Comparison of ENCODE assay signal across 14 cellular contexts in genomic region chr4:183362916-183363542, GRCh38. TPM values are rescaled to one million over a fixed set of nuclear protein-coding genes. Genes with fewer than 3 reads are reported as not detected.
DNase-seq lines count a peak whose midpoint lies in the region; ATAC-seq and TF ChIP-seq lines count a peak whose summit lies in the region.
"Had no signal": no experiment of that assay in that cellular context is flagged by ENCODE, and none has a peak within 500 bp of the region (broad histone marks: within the 10 kb centered on the region; RNA-seq: fewer than 3 reads in every experiment).

No MANE protein-coding gene starts in this region.

- peaks cover 11% of the 10 kb centered on the region for H3K27me3 Mint-ChIP-seq in endothelial cell (ENCODE audit: unreplicated experiment)
- H3K27me3 Mint-ChIP-seq: activated naive CD8-positive, alpha-beta T cell treated with anti-CD3 and anti-CD28 coated beads for 36 hours had no signal

- no peaks in the 10 kb centered on the region for H4K20me1 ChIP-seq in OCI-LY3 (ENCODE audit: insufficient read depth, low read length)

- no peak overlapping the region for H3K9ac ChIP-seq in OCI-LY3 (ENCODE audit: low read length)
- H3K9ac ChIP-seq: KMS-11 had no signal

- H3K79me2 ChIP-seq in OCI-LY3 (ENCODE audit: low read length): no peaks in the 10 kb centered on the region

- H3K36me3 Mint-ChIP-seq in endothelial cell (ENCODE audit: low read depth, unreplicated experiment): peaks cover 5% of the 10 kb centered on the region
- H3K36me3 Mint-ChIP-seq: activated naive CD8-positive, alpha-beta T cell treated with anti-CD3 and anti-CD28 coated beads for 36 hours had no signal

- H3K27ac ChIP-seq in OCI-LY3 (ENCODE audit: low read length): no peak overlapping the region
- H3K27ac ChIP-seq: heart left ventricle, KMS-11, stomach had no signal

- no peak overlapping the region for H2AFZ ChIP-seq in OCI-LY3 (ENCODE audit: low read depth, low read length)

- H3K4me1 Mint-ChIP-seq in endothelial cell (ENCODE audit: unreplicated experiment): peaks cover 33% of the 10 kb centered on the region
- H3K4me1 Mint-ChIP-seq: activated naive CD8-positive, alpha-beta T cell treated with anti-CD3 and anti-CD28 coated beads for 36 hours had no signal

- no peak overlapping the region for H3K27ac Mint-ChIP-seq in endothelial cell (ENCODE audit: unreplicated experiment)
- H3K27ac Mint-ChIP-seq: activated naive CD8-positive, alpha-beta T cell treated with anti-CD3 and anti-CD28 coated beads for 36 hours had no signal

- no peaks in the 10 kb centered on the region for H3K9me3 Mint-ChIP-seq in endothelial cell (ENCODE audit: unreplicated experiment)
- H3K9me3 Mint-ChIP-seq: activated naive CD8-positive, alpha-beta T cell treated with anti-CD3 and anti-CD28 coated beads for 36 hours had no signal

- no peaks in the 10 kb centered on the region for H3K27me3 ChIP-seq in OCI-LY3 (ENCODE audit: low read depth, low read length)
- H3K27me3 ChIP-seq: heart left ventricle, stomach had no signal

- H3K4me3 Mint-ChIP-seq in endothelial cell (ENCODE audit: unreplicated experiment): no peak overlapping the region
- H3K4me3 Mint-ChIP-seq: activated naive CD8-positive, alpha-beta T cell treated with anti-CD3 and anti-CD28 coated beads for 36 hours had no signal

- no peaks in the 10 kb centered on the region for H3K9me3 ChIP-seq in OCI-LY3 (ENCODE audit: insufficient read depth, low read length)
- H3K9me3 ChIP-seq: stomach had no signal

- peaks cover 14% of the 10 kb centered on the region for H3K4me1 ChIP-seq in OCI-LY3 (ENCODE audit: low read length)
- H3K4me1 ChIP-seq: heart left ventricle, stomach had no signal

- TF ChIP-seq CTCF in OCI-LY3 (IDR thresholded peaks at IDR 0.05; ENCODE audit: low read depth, low read length) (peak; percentile 20), endothelial cell (IDR thresholded peaks at IDR 0.05; ENCODE audit: unreplicated experiment) (no peak)

- no peak overlapping the region for H3K4me2 ChIP-seq in OCI-LY3 (ENCODE audit: low read length)
- H3K4me2 ChIP-seq: KMS-11 had no signal

- ATAC-seq in GM18505 (IDR thresholded peaks at IDR 0.05; ENCODE audit: unreplicated experiment) (no peak), HG03025 (IDR thresholded peaks at IDR 0.05; ENCODE audit: low FRiP score, unreplicated experiment) (no peak)
- ATAC-seq: heart left ventricle had no signal

- intact Hi-C loops in posterior vena cava (cut with DNase I): no loop called here

- DNase-seq in ELF-1 (ENCODE audit: low read depth, low spot score) (peak; percentile 24), endothelial cell (ENCODE audit: low spot score) (peak; percentile 15), posterior vena cava (ENCODE audit: low spot score) (peak; percentile 32), NCI-H774 (lab: John Stamatoyannopoulos, UW) (no peak), NCI-H187 treated with DMSO at 0.1 percent for 48 hours (lab: John Stamatoyannopoulos, UW) (no peak)
- DNase-seq: activated naive CD8-positive, alpha-beta T cell treated with anti-CD3 and anti-CD28 coated beads for 36 hours; heart left ventricle; stomach; T-helper 9 cell had no signal

- no peaks in the 10 kb centered on the region for H3K36me3 ChIP-seq in OCI-LY3 (replicated peaks; ENCODE audit: low read depth, low read length)
- H3K36me3 ChIP-seq: heart left ventricle, stomach had no signal

- no peak overlapping the region for H3K4me3 ChIP-seq in OCI-LY3 (ENCODE audit: low read length)
- H3K4me3 ChIP-seq: heart left ventricle, lung, stomach had no signal

- no peak for TF ChIP-seq POLR2A in GM18505 (IDR thresholded peaks at IDR 0.05; ENCODE audit: borderline replicate concordance, extremely low read depth, insufficient read depth, insufficient read length)

RNA-seq across cellular contexts. Expression of gene CLDN24, which starts 40.8 kb away (rescaled TPM):
- total RNA-seq in endothelial cell (ENCODE audit: unreplicated experiment) (not detected), posterior vena cava (not detected)
- total RNA-seq: activated naive CD8-positive, alpha-beta T cell treated with anti-CD3 and anti-CD28 coated beads for 36 hours; heart left ventricle; lung; stomach had no signal

RNA-seq across cellular contexts. Expression of gene CLDN22, which starts 43.0 kb away (rescaled TPM):
- total RNA-seq in endothelial cell (ENCODE audit: unreplicated experiment): not detected
- not detected for total RNA-seq in posterior vena cava
- total RNA-seq: activated naive CD8-positive, alpha-beta T cell treated with anti-CD3 and anti-CD28 coated beads for 36 hours; heart left ventricle; stomach had no signal

Comparison
In these comparisons a context has a peak if more than half of its experiments do, and no peak if none do; other contexts are left out.
1. DNase-seq: peak in ELF-1 (single experiment), endothelial cell (single experiment) and posterior vena cava (single experiment); none in NCI-H774 (single experiment) and NCI-H187 treated with DMSO at 0.1 percent for 48 hours (single experiment).